25 cellular contexts compared by ENCODE assay signal in the genomic region with DNA sequence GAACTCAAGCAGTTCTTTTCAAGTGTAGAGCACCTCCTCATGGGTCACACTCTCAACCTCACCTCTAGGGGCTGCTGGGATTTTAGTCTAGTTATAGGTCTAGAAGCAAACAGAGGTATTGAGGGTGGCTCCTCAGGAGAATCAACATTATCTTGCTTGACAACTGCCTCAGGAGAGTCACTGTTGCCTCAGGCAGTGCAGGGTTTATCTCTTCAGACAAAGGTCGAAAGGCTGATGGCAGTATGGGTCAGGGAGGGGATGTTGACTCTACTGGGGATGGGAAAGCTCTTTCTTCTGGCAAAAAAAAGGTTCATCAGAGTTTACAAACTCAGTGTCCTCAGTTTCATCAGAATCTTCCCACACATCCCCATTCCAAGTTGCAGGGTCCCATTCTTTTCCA. TPM values are rescaled to one million over a fixed set of nuclear protein-coding genes. Genes with fewer than 3 reads are reported as not detected.
"Had no signal": no experiment of that assay in that cellular context is flagged by ENCODE, and none has a peak within 500 bp of the region (broad histone marks: within the 10 kb centered on the region; RNA-seq: fewer than 3 reads in every experiment).

No MANE protein-coding gene starts in this region.

- ATAC-seq: naive thymus-derived CD8-positive, alpha-beta T cell; pancreas; right cardiac atrium had no signal

- H3K9me3 ChIP-seq: left ventricle myocardium inferior, pancreas, prostate gland, sigmoid colon, suprapubic skin, thoracic aorta, tibial artery, uterus had no signal

- H3K27ac ChIP-seq: left ventricle myocardium inferior, pancreas, prostate gland, sigmoid colon, suprapubic skin, thoracic aorta, tibial artery, uterus had no signal

- H3K4me3 Mint-ChIP-seq: immature natural killer cell; naive thymus-derived CD8-positive, alpha-beta T cell; nephron; neural crest cell; stimulated activated naive CD8-positive, alpha-beta T cell treated with anti-CD3 and anti-CD28 coated beads, Interleukin-15, Interleukin-2, amounts not matched to agents 100 ng/mL and 50 ng/mL, for 24 hours; type B pancreatic cell had no signal

- H3K27me3 ChIP-seq: pancreas, sigmoid colon, suprapubic skin, tibial artery, uterus had no signal

- DNase-seq: hypothalamus; immature natural killer cell; left ventricle myocardium inferior; naive thymus-derived CD8-positive, alpha-beta T cell; nucleus accumbens; pancreas; posterior cingulate gyrus; retina; right cardiac atrium; sigmoid colon; stimulated activated CD4-positive, alpha-beta T cell treated with anti-CD3 and anti-CD28 coated beads, Interleukin-1b, Interleukin-23, amount 100 ng/mL, for 48 hours; stimulated activated CD4-positive, alpha-beta T cell treated with anti-CD3 and anti-CD28 coated beads, Interleukin-4, amount 100 ng/mL, for 1 hour; stimulated activated naive CD4-positive, alpha-beta T cell; tibial artery; uterus had no signal

- H3K4me3 ChIP-seq: left ventricle myocardium inferior, lung, pancreas, prostate gland, sigmoid colon, smooth muscle cell, suprapubic skin, thoracic aorta, tibial artery, uterus had no signal

- H3K4me1 ChIP-seq: prostate gland had no signal

- H3K27ac Mint-ChIP-seq: immature natural killer cell; naive thymus-derived CD8-positive, alpha-beta T cell; nephron; stimulated activated naive CD8-positive, alpha-beta T cell treated with anti-CD3 and anti-CD28 coated beads, Interleukin-15, Interleukin-2, amounts not matched to agents 100 ng/mL and 50 ng/mL, for 24 hours; type B pancreatic cell had no signal

- H3K9me3 Mint-ChIP-seq: immature natural killer cell; naive thymus-derived CD8-positive, alpha-beta T cell; nephron; neural crest cell; stimulated activated naive CD8-positive, alpha-beta T cell treated with anti-CD3 and anti-CD28 coated beads, Interleukin-15, Interleukin-2, amounts not matched to agents 100 ng/mL and 50 ng/mL, for 24 hours; type B pancreatic cell had no signal

- H3K36me3 Mint-ChIP-seq: immature natural killer cell; naive thymus-derived CD8-positive, alpha-beta T cell had no signal

- H3K27me3 Mint-ChIP-seq: type B pancreatic cell had no signal

- FAIRE-seq: islet of Langerhans, pancreas had no signal

- H3K36me3 ChIP-seq: left ventricle myocardium inferior, pancreas, prostate gland, sigmoid colon, suprapubic skin, thoracic aorta, uterus had no signal

RNA-seq across cellular contexts. Expression of a gene that starts 23.9 kb away (rescaled TPM):
- total RNA-seq: naive thymus-derived CD8-positive, alpha-beta T cell had no signal
- polyA plus RNA-seq: naive thymus-derived CD8-positive, alpha-beta T cell had no signal
